In the genomic region with DNA sequence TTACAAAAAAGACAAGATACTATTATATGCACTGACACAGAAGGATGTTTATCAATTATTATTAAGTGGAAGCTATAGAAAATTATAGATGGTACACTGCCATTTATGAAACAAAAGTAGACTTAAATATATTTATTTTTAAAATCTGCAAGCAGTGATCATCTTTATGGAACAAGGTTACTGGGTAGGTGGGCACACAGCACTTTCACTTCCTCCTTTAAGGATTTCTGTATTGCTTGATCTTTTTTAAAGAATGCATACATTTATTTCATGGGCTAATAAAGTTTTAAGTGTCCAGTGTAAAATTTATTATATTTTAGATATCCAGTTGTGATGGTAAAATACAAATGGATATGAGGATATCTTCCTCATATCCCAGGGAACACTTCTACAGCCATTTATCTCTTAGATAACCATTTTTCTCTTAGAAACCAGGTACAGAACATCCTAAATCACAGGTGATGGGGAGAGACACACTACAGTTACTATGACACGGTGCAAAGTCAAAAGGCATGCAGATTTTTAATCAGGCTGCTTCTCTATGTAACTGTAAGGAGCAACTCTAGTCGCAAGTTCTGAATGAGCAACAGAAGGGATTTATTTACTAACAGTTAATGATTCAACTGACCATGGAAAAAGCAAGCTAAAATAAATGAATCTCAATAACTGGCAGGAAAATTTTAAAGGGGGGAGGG, we compare ENCODE assay signal across 11 cellular contexts. TPM values are rescaled to one million over a fixed set of nuclear protein-coding genes. Genes with fewer than 3 reads are reported as not detected.
A peak's percentile ranks its signal among the peaks of the same experiment; 100 is the strongest.
DNase-seq lines count a peak whose midpoint lies in the region; ATAC-seq, FAIRE-seq and TF ChIP-seq lines count a peak whose summit lies in the region.
"Had no signal": no experiment of that assay in that cellular context is flagged by ENCODE, and none has a peak within 500 bp of the region (broad histone marks: within the 10 kb centered on the region; RNA-seq: fewer than 3 reads in every experiment).

No MANE protein-coding gene starts in this region.

- TF ChIP-seq POLR2A in GM12892 (IDR thresholded peaks at IDR 0.05; ENCODE audit: low read depth, low read length) = no peak

- H3K4me2 ChIP-seq in BLaER1 treated with 17β-estradiol and CSF1 and Interleukin-3, amounts not matched to agents 10 nM and 100 nM = peak overlapping the region; percentile 69 to 99 (median 95); a peak in 21 of 22 replicates
- H3K4me2 ChIP-seq in DND-41 (ENCODE audit: insufficient read depth, low read length) = peak overlapping the region; percentile 68; the same call in 1 of the 2 replicates

- H3K9ac ChIP-seq in BLaER1 treated with 17β-estradiol and CSF1 and Interleukin-3, amounts not matched to agents 10 nM and 100 nM = peak overlapping the region in 3 of 11 experiments; percentile 91 to 93 (median 92); a peak in 3 of 22 replicates
- no peak overlapping the region for H3K9ac ChIP-seq in DND-41 (ENCODE audit: low read depth, low read length)

- FAIRE-seq in GM12892 (lab: Jason Lieb, UNC) = no peak

- no peak overlapping the region for H3K27ac ChIP-seq in BLaER1 treated with 17β-estradiol and CSF1 and Interleukin-3, amounts not matched to agents 10 nM and 100 nM
- H3K27ac ChIP-seq in DND-41 (ENCODE audit: low read length) = no peak overlapping the region

- peaks cover 21 to 31% (median 27%) of the 10 kb centered on the region in 10 experiments for H3K4me1 ChIP-seq in BLaER1 treated with 17β-estradiol and CSF1 and Interleukin-3, amounts not matched to agents 10 nM and 100 nM
- peaks cover 26% of the 10 kb centered on the region for H3K4me1 ChIP-seq in DND-41 (ENCODE audit: insufficient read depth, low read length)

- H3K79me2 ChIP-seq in DND-41 (ENCODE audit: insufficient read depth, low read length) = peaks cover 68% of the 10 kb centered on the region

- no peaks in the 10 kb centered on the region for H3K27me3 ChIP-seq in BLaER1 treated with 17β-estradiol and CSF1 and Interleukin-3, amounts not matched to agents 10 nM and 100 nM
- H3K27me3 ChIP-seq in DND-41 (ENCODE audit: insufficient read depth, low read length, poor library complexity) = no peaks in the 10 kb centered on the region

- DNase-seq in DND-41 (no peak), RKO (ENCODE audit: low spot score) (peak; percentile 49), kidney tubule cell (ENCODE audit: low spot score) (peak; percentile 22), GM12892 (ENCODE audit: insufficient read length) (no peak)
- DNase-seq: GF-D8; stimulated activated naive CD4-positive, alpha-beta T cell treated with Interleukin-2 at 50 U/mL for 16 hours had no signal

- H2AFZ ChIP-seq in DND-41 (ENCODE audit: low read depth, low read length) = no peak overlapping the region

- H4K20me1 ChIP-seq in BLaER1 treated with 17β-estradiol and CSF1 and Interleukin-3, amounts not matched to agents 10 nM and 100 nM = peaks cover 0 to 17% (median 8%) of the 10 kb centered on the region in 11 experiments; a peak in 9 of 22 replicates
- peaks cover 3% of the 10 kb centered on the region; the same call in 1 of the 2 replicates for H4K20me1 ChIP-seq in DND-41 (ENCODE audit: insufficient read depth, low read length)

- peaks cover 5 to 20% (median 15%) of the 10 kb centered on the region in 11 experiments; a peak in 20 of 22 replicates for H3K36me3 ChIP-seq in BLaER1 treated with 17β-estradiol and CSF1 and Interleukin-3, amounts not matched to agents 10 nM and 100 nM
- peaks cover 5% of the 10 kb centered on the region; the same call in 1 of the 2 replicates for H3K36me3 ChIP-seq in DND-41 (ENCODE audit: insufficient read depth, low read length)

- TF ChIP-seq CTCF in DND-41 (IDR thresholded peaks at IDR 0.05; ENCODE audit: borderline replicate concordance, extremely low read depth, low read length, poor library complexity, severe bottlenecking) = no peak

- peak overlapping the region in 1 of 10 experiments; percentile 76; a peak in 1 of 20 replicates for H3K4me3 ChIP-seq in BLaER1 treated with 17β-estradiol and CSF1 and Interleukin-3, amounts not matched to agents 10 nM and 100 nM
- no peak overlapping the region for H3K4me3 ChIP-seq in DND-41 (ENCODE audit: low read depth in 1 of 2, low read length in 2 of 2)

- H3K9me3 ChIP-seq in BLaER1 treated with 17β-estradiol and CSF1 and Interleukin-3, amounts not matched to agents 10 nM and 100 nM (replicated peaks in 1 of 11) = peaks cover 16 to 33% (median 28%) of the 10 kb centered on the region in 11 experiments
- peaks cover 5% of the 10 kb centered on the region for H3K9me3 ChIP-seq in DND-41 (ENCODE audit: insufficient read depth, low read length, severe bottlenecking)

- ATAC-seq in DND-41 (ENCODE audit: insufficient read depth, low read depth) (no peak), GM21737 (IDR thresholded peaks at IDR 0.05; ENCODE audit: unreplicated experiment) (no peak), HG02678 (IDR thresholded peaks at IDR 0.05; ENCODE audit: unreplicated experiment) (no peak), HG03378 (IDR thresholded peaks at IDR 0.05; ENCODE audit: unreplicated experiment) (no peak)
- ATAC-seq: activated CD4-positive, CD25-positive, alpha-beta regulatory T cell treated with anti-CD3 and anti-CD28 coated beads, Interleukin-2, amount 50 U/mL, for 24 hours had no signal

RNA-seq across cellular contexts. Expression of gene FBXL4, which starts 2.3 kb away (rescaled TPM):
- 7.6 TPM for polyA plus RNA-seq in GM12892 (2012; ENCODE audit: missing spikeins)

Comparison
In these comparisons a context has a peak if more than half of its experiments do, and no peak if none do; other contexts are left out.
1. DNase-seq: peak in RKO (single experiment) and kidney tubule cell (single experiment); none in DND-41 (single experiment) and GM12892 (single experiment).